In the genomic region with DNA sequence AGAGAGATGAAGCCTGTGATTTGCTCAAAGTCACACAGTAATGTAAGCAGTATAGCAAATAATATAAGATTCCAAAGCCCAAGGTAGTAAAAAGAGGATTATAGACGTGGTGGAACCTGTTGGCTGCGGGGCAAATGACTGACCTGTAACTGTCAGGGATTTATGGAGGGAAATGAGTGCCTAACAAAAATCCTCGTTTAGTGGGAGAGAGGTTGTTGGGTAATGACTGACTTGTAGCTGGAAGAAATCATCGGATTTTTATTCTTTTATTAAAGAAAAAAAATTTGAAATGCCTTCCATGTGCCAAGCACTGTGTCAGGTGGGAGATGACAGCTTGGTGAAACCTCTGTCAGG, we compare ENCODE assay signal across 8 cellular contexts. TPM values are rescaled to one million over a fixed set of nuclear protein-coding genes. Genes with fewer than 3 reads are reported as not detected.
DNase-seq lines count a peak whose midpoint lies in the region; ATAC-seq and TF ChIP-seq lines count a peak whose summit lies in the region.

No MANE protein-coding gene starts in this region.

- peaks cover 8 to 23% of the 10 kb centered on the region in 2 donors for H3K4me1 ChIP-seq in gastrocnemius medialis

- H3K4me3 ChIP-seq in fibroblast of villous mesenchyme (ENCODE audit: low read depth, low read length) = peak overlapping the region; percentile 87
- peak overlapping the region; percentile 62 to 79 (median 72) for H3K4me3 ChIP-seq in gastrocnemius medialis

- peaks cover 0 to 27% of the 10 kb centered on the region in 2 donors for H3K36me3 ChIP-seq in gastrocnemius medialis

- DNase-seq in fibroblast of villous mesenchyme (ENCODE audit: low read depth) = no peak
- DNase-seq in gastrocnemius medialis = no peak
- DNase-seq in activated CD4-positive, CD25-positive, alpha-beta regulatory T cell treated with anti-CD3 and anti-CD28 coated beads, Interleukin-2, amount 50 U/mL, for 72 hours = no peak
- DNase-seq in kidney glomerular epithelial cell (lab: John Stamatoyannopoulos, UW) = no peak
- DNase-seq in nucleus accumbens (lab: John Stamatoyannopoulos, UW) = no peak
- no peak for DNase-seq in ecto neural progenitor cell (ENCODE audit: low spot score)

- TF ChIP-seq CTCF in VCaP (conservative IDR thresholded peaks at IDR 0.05) = no peak
- no peak for TF ChIP-seq CTCF in fibroblast of villous mesenchyme (IDR thresholded peaks at IDR 0.05; ENCODE audit: insufficient read depth, low read depth, low read length)
- no peak for TF ChIP-seq CTCF in gastrocnemius medialis (IDR thresholded peaks at IDR 0.05 in 4 of 5, conservative IDR thresholded peaks at IDR 0.05 in 1 of 5)

- in situ Hi-C loops in gastrocnemius medialis (cut with MboI; ENCODE audit: low sequenced_read_pairs in 4 of 4) = loop anchor here in 1 of 4 donors (25.0 kb wide), 1 partner anchor 930 kb away; a partner anchor contains a TSS

- ATAC-seq in GM21367 (IDR thresholded peaks at IDR 0.05; ENCODE audit: unreplicated experiment) (peak; percentile 16), gastrocnemius medialis (peak; percentile 4 to 6)

- no peaks in the 10 kb centered on the region for H3K9me3 ChIP-seq in gastrocnemius medialis

- TF ChIP-seq POLR2A in gastrocnemius medialis (IDR thresholded peaks at IDR 0.05) = no peak

- intact Hi-C loops in gastrocnemius medialis (cut with DNase I; ENCODE audit: low total_unique reads) = loop anchor here (1.0 to 2.0 kb wide), 3 partner anchors 10 to 126 kb away; a partner anchor contains a TSS

- H3K27ac ChIP-seq in VCaP (peak overlapping the region; percentile 77), gastrocnemius medialis (peak overlapping the region; percentile 84 to 94 (median 91))

- peaks cover 0 to 4% (median 0%) of the 10 kb centered on the region in 3 donors for H3K27me3 ChIP-seq in gastrocnemius medialis

RNA-seq across cellular contexts. Expression of a gene that starts 0.6 kb away (rescaled TPM):
- total RNA-seq in fibroblast of villous mesenchyme (16.4 and 19.0 TPM in 2 replicates), gastrocnemius medialis (10 to 100 TPM; 10.6 to 15.3 (median 11.2) TPM)

RNA-seq across cellular contexts. Expression of a gene that starts 7.2 kb away (rescaled TPM):
- 0.43 and 0.64 TPM in 2 replicates for total RNA-seq in fibroblast of villous mesenchyme
- total RNA-seq in gastrocnemius medialis = under 1 TPM; 0.31 to 0.68 (median 0.49) TPM

RNA-seq across cellular contexts. Expression of a gene that starts 11.0 kb away (rescaled TPM):
- total RNA-seq in fibroblast of villous mesenchyme = 39.0 and 59.6 TPM in 2 replicates
- 10 to 100 TPM; 34.0 to 49.2 (median 46.2) TPM for total RNA-seq in gastrocnemius medialis

RNA-seq across cellular contexts. Expression of a gene that starts 55.1 kb away (rescaled TPM):
- 11.2 and 14.2 TPM in 2 replicates for total RNA-seq in fibroblast of villous mesenchyme
- total RNA-seq in gastrocnemius medialis = 10 to 100 TPM in 2 of 4 donors, 1 to 10 TPM in 2; 8.3 to 13.1 (median 10.4) TPM

RNA-seq across cellular contexts. Expression of a gene that starts 55.5 kb away (rescaled TPM):
- total RNA-seq in fibroblast of villous mesenchyme = 62.8 and 79.9 TPM in 2 replicates
- 10 to 100 TPM; 29.1 to 54.9 (median 40.5) TPM for total RNA-seq in gastrocnemius medialis
